ENCODE assay signal across 8 cellular contexts in genomic region chr5:134845335-134845851, GRCh38. TPM values are rescaled to one million over a fixed set of nuclear protein-coding genes. Genes with fewer than 3 reads are reported as not detected.
A peak's percentile ranks its signal among the peaks of the same experiment; 100 is the strongest.
DNase-seq lines count a peak whose midpoint lies in the region; ATAC-seq, FAIRE-seq and TF ChIP-seq lines count a peak whose summit lies in the region.

No MANE protein-coding gene starts in this region.

- peaks cover 5% of the 10 kb centered on the region for H3K4me1 ChIP-seq in A673 (ENCODE audit: insufficient read depth, low read length, poor library complexity, severe bottlenecking)
- peaks cover 20% of the 10 kb centered on the region for H3K4me1 ChIP-seq in mucosa of descending colon (ENCODE audit: low read depth)

- peak; percentile 18 for ATAC-seq in mucosa of descending colon

- H3K9me3 ChIP-seq in A673 (ENCODE audit: low read depth, low read length, poor library complexity, severe bottlenecking) (no peaks in the 10 kb centered on the region), mucosa of descending colon (no peaks in the 10 kb centered on the region)

- no peak for DNase-seq in A673 (ENCODE audit: low spot score)
- DNase-seq in HTR-8/SVneo (ENCODE audit: insufficient read length, low spot score) = peak; percentile 11
- DNase-seq in cardiac fibroblast (ENCODE audit: low read depth in 2 of 2) = peak in 1 of 2 donors; percentile 17
- no peak for DNase-seq in mucosa of descending colon
- no peak for DNase-seq in NCI-H510A (lab: John Stamatoyannopoulos, UW)
- DNase-seq in SIG-M5 (lab: John Stamatoyannopoulos, UW) = no peak
- no peak for DNase-seq in AML-193 (lab: John Stamatoyannopoulos, UW)
- no peak for DNase-seq in NCI-H1694 treated with DMSO at 0.1 percent for 48 hours (lab: John Stamatoyannopoulos, UW)

- H3K36me3 ChIP-seq in A673 (ENCODE audit: insufficient read depth, low read length, poor library complexity, severe bottlenecking) = peaks cover 13% of the 10 kb centered on the region
- no peaks in the 10 kb centered on the region for H3K36me3 ChIP-seq in mucosa of descending colon (ENCODE audit: low read depth)

- H3K4me3 ChIP-seq in A673 (ENCODE audit: low read depth, low read length, poor library complexity, severe bottlenecking) (peak overlapping the region; percentile 93), cardiac fibroblast (replicated peaks in 1 of 2; ENCODE audit: low read depth in 2 of 2, low read length in 2 of 2) (peak overlapping the region; percentile 8 to 82), mucosa of descending colon (peak overlapping the region; percentile 67)

- POLR2A ChIA-PET in A673 (lab: Charles Lee; ENCODE audit: low non-redundant PET) = interaction anchor here (0.5 to 0.9 kb wide), 3 partner anchors 8 to 94 kb away, joined by 3 to 5 read pairs (median 3); no protein-coding TSS in a partner anchor

- FAIRE-seq in HTR-8/SVneo (lab: Jason Lieb, UNC) = no peak

- no peak for TF ChIP-seq CTCF in A673 (conservative IDR thresholded peaks at IDR 0.05; ENCODE audit: low read depth, low read length)
- no peak for TF ChIP-seq CTCF in cardiac fibroblast (IDR thresholded peaks at IDR 0.05; ENCODE audit: low read depth, low read length)
- no peak for TF ChIP-seq CTCF in mucosa of descending colon (IDR thresholded peaks at IDR 0.05)

- H3K27ac ChIP-seq in A673 (ENCODE audit: low read depth, low read length, poor library complexity, severe bottlenecking) = peak overlapping the region; percentile 98

- no TSS peak for BruUV-seq in A673 (replicated peaks; lab: Mats Ljungman, UMichigan)

- H3K27me3 ChIP-seq in A673 (replicated peaks; ENCODE audit: insufficient read depth, low read depth, low read length, poor library complexity) = no peaks in the 10 kb centered on the region

- CTCF ChIA-PET in A673 (lab: Charles Lee) = no interaction called here

- intact Hi-C loops in A673 (cut with micrococcal nuclease; ENCODE audit: unreplicated experiment) (no loop called here), mucosa of descending colon (cut with DNase I, micrococcal nuclease) (no loop called here)

RNA-seq across cellular contexts. Expression of gene C5orf24, which starts 0.4 kb away (rescaled TPM):
- total RNA-seq in A673 (2021) (66.4 and 67.6 TPM in 2 replicates), mucosa of descending colon (10 to 100 TPM; 23.7 to 48.6 (median 30.5) TPM)

RNA-seq across cellular contexts. Expression of gene TXNDC15, which starts 28.8 kb away (rescaled TPM):
- 40.7 and 42.0 TPM in 2 replicates for total RNA-seq in A673 (2021)
- total RNA-seq in mucosa of descending colon = 10 to 100 TPM; 20.7 to 45.4 (median 32.8) TPM

RNA-seq across cellular contexts. Expression of gene PCBD2, which starts 59.5 kb away (rescaled TPM):
- total RNA-seq in A673 (2021) (13.8 and 14.6 TPM in 2 replicates), mucosa of descending colon (10 to 100 TPM; 14.0 to 21.1 (median 15.9) TPM)
